In genomic region chr10:97886264-97886663, GRCh38 we compare ENCODE assay signal across 1 cellular context.
TF ChIP-seq lines count a peak whose summit lies in the region.

No MANE protein-coding gene starts in this region.

TF ChIP-seq in HEK293, 187 proteins besides CTCF, POLR2A, EP300 and RAD21 (continued from another document):
- TF ChIP-seq, protein P1, sequence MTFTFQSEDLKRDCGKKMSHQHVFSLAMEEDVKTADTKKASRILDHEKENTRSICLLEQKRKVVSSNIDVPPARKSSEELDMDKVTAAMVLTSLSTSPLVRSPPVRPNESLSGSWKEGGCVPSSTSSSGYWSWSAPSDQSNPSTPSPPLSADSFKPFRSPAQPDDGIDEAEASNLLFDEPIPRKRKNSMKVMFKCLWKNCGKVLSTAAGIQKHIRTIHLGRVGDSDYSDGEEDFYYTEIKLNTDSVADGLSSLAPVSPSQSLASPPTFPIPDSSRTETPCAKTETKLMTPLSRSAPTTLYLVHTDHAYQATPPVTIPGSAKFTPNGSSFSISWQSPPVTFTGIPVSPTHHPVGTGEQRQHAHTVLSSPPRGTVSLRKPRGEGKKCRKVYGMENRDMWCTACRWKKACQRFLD (tag by site-specific recombination; IDR thresholded peaks at IDR 0.05) = no peak
- TF ChIP-seq ZNF211 (tag by site-specific recombination; IDR thresholded peaks at IDR 0.05; ENCODE audit: low read depth) (no peak), ZNF248 (tag by site-specific recombination; IDR thresholded peaks at IDR 0.05) (no peak), ZBTB6 (tag by site-specific recombination; IDR thresholded peaks at IDR 0.05) (no peak), ZNF112 (tag by site-specific recombination; IDR thresholded peaks at IDR 0.05) (no peak), ZNF449 (tag by site-specific recombination; IDR thresholded peaks at IDR 0.05) (no peak), ZNF518A (tag by site-specific recombination; conservative IDR thresholded peaks at IDR 0.05; ENCODE audit: low read depth) (no peak), KLF1 (tag by site-specific recombination; IDR thresholded peaks at IDR 0.05) (no peak), EGR2 (tag by site-specific recombination; IDR thresholded peaks at IDR 0.05; ENCODE audit: low read depth) (peak; percentile 11; the same call in 1 of the 2 replicates), ZIC2 (tag by site-specific recombination; IDR thresholded peaks at IDR 0.05) (peak; percentile 83), ZNF280D (tag by site-specific recombination; IDR thresholded peaks at IDR 0.05) (no peak), ZBTB8A (tag by site-specific recombination; IDR thresholded peaks at IDR 0.05) (no peak), ZNF174 (tag by site-specific recombination; IDR thresholded peaks at IDR 0.05) (no peak), ZNF214 (tag by site-specific recombination; IDR thresholded peaks at IDR 0.05; ENCODE audit: borderline replicate concordance) (no peak), ZNF341 (tag by site-specific recombination; IDR thresholded peaks at IDR 0.05; ENCODE audit: low read depth) (0 out of 2 replicates have a peak, but pooled peaks have one; percentile 47), SCRT1 (tag by site-specific recombination; IDR thresholded peaks at IDR 0.05; ENCODE audit: borderline replicate concordance) (no peak), FEZF1 (tag by site-specific recombination; IDR thresholded peaks at IDR 0.05) (no peak)
- TF ChIP-seq, protein P2, sequence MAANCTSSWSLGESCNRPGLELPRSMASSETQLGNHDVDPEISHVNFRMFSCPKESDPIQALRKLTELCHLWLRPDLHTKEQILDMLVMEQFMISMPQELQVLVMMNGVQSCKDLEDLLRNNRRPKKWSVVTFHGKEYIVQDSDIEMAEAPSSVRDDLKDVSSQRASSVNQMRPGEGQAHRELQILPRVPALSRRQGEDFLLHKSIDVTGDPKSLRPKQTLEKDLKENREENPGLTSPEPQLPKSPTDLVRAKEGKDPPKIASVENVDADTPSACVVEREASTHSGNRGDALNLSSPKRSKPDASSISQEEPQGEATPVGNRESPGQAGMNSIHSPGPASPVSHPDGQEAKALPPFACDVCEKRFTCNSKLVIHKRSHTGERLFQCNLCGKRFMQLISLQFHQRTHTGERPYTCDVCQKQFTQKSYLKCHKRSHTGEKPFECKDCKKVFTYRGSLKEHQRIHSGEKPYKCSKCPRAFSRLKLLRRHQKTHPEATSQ (tag by site-specific recombination; IDR thresholded peaks at IDR 0.05) = no peak
- TF ChIP-seq, protein P3, sequence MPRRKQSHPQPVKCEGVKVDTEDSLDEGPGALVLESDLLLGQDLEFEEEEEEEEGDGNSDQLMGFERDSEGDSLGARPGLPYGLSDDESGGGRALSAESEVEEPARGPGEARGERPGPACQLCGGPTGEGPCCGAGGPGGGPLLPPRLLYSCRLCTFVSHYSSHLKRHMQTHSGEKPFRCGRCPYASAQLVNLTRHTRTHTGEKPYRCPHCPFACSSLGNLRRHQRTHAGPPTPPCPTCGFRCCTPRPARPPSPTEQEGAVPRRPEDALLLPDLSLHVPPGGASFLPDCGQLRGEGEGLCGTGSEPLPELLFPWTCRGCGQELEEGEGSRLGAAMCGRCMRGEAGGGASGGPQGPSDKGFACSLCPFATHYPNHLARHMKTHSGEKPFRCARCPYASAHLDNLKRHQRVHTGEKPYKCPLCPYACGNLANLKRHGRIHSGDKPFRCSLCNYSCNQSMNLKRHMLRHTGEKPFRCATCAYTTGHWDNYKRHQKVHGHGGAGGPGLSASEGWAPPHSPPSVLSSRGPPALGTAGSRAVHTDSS (tag by site-specific recombination; IDR thresholded peaks at IDR 0.05) = no peak
